16 cellular contexts compared by ENCODE assay signal in genomic region chr10:100342627-100342972, GRCh38. TPM values are rescaled to one million over a fixed set of nuclear protein-coding genes. Genes with fewer than 3 reads are reported as not detected.
DNase-seq lines count a peak whose midpoint lies in the region; ATAC-seq and TF ChIP-seq lines count a peak whose summit lies in the region.
"Had no signal": no experiment of that assay in that cellular context is flagged by ENCODE, and none has a peak within 500 bp of the region (broad histone marks: within the 10 kb centered on the region; RNA-seq: fewer than 3 reads in every experiment).

No MANE protein-coding gene starts in this region.

- H3K18ac ChIP-seq in IMR-90 (ENCODE audit: low read depth, low read length) = no peak overlapping the region

- peaks cover 21% of the 10 kb centered on the region for H3K9me3 Mint-ChIP-seq in glutamatergic neuron (ENCODE audit: unreplicated experiment)

- H3K9me1 ChIP-seq in IMR-90 (ENCODE audit: insufficient read depth, low read length) = peaks cover 5% of the 10 kb centered on the region

- no peak overlapping the region for H3K56ac ChIP-seq in IMR-90 (ENCODE audit: extremely low read depth, insufficient read depth, low read length)

- H4K5ac ChIP-seq in IMR-90 (ENCODE audit: low read depth, low read length) = no peak overlapping the region

- BruUV-seq in IMR-90 (replicated peaks; lab: Mats Ljungman, UMichigan) = no TSS peak

- POLR2A ChIA-PET in IMR-90 (lab: Charles Lee; ENCODE audit: unreplicated experiment) = no interaction called here

- H3K79me1 ChIP-seq in IMR-90 (ENCODE audit: low read depth in 1 of 2, low read length in 2 of 2) = peaks cover 0 to 4% of the 10 kb centered on the region in 2 experiments; a peak in 3 of 4 replicates

- no peak overlapping the region for H4K91ac ChIP-seq in IMR-90 (ENCODE audit: insufficient read depth, low read depth, low read length)

- H3K36me3 ChIP-seq in IMR-90 (ENCODE audit: control insufficient read depth, insufficient read depth, low read length) = no peaks in the 10 kb centered on the region
- H3K36me3 ChIP-seq: HAP-1, right atrium auricular region, stomach, vagina had no signal

- H3K36me3 Mint-ChIP-seq in glutamatergic neuron (ENCODE audit: unreplicated experiment) = no peaks in the 10 kb centered on the region

- no peak overlapping the region for H3K4me3 ChIP-seq in IMR-90 (ENCODE audit: insufficient read depth, low read depth, low read length)
- H3K4me3 ChIP-seq: coronary artery, HAP-1, right atrium auricular region, stomach, vagina had no signal

- TF ChIP-seq POLR2A in IMR-90 (IDR thresholded peaks at IDR 0.05; ENCODE audit: low read depth, low read length) = no peak

- intact Hi-C loops in IMR-90 (cut with micrococcal nuclease) = loop anchor here (1.0 kb wide), 2 partner anchors 91 to 176 kb away; no protein-coding TSS in a partner anchor

- TF ChIP-seq RAD21 in IMR-90 (IDR thresholded peaks at IDR 0.05; ENCODE audit: low read length) = no peak

- 0% methylated on average over 1 of the region's 7 CpGs; no CpG with 5 or more reads in 1 of the 2 experiments for WGBS in IMR-90 (ENCODE audit: extremely low coverage in 2 of 2, insufficient read length in 1 of 2), 2 experiments

- no peaks in the 10 kb centered on the region; the same call in 1 of the 2 replicates for H4K20me1 ChIP-seq in IMR-90 (ENCODE audit: insufficient read depth, low read length)

- H2AFZ ChIP-seq in IMR-90 (replicated peaks; ENCODE audit: low read length, poor library complexity) = no peak overlapping the region

- H3K4ac ChIP-seq in IMR-90 (ENCODE audit: low read depth, low read length) = no peak overlapping the region

- H3K4me3 Mint-ChIP-seq in glutamatergic neuron (ENCODE audit: unreplicated experiment) = no peak overlapping the region

- in situ Hi-C loops in IMR-90 (cut with MboI; ENCODE audit: low sequenced_read_pairs) = loop anchor here (5.0 to 25.0 kb wide), 3 partner anchors 90 to 545 kb away; no protein-coding TSS in a partner anchor

- no peak overlapping the region for H3K14ac ChIP-seq in IMR-90 (replicated peaks; ENCODE audit: low read depth, low read length)

- H3K27me3 Mint-ChIP-seq in glutamatergic neuron (ENCODE audit: unreplicated experiment) = peaks cover 17% of the 10 kb centered on the region

- H3K4me1 Mint-ChIP-seq in glutamatergic neuron (ENCODE audit: low read depth, unreplicated experiment) = peaks cover 31% of the 10 kb centered on the region

- H2AK5ac ChIP-seq in IMR-90 (ENCODE audit: low read depth, low read length) = peak overlapping the region; percentile 10; the same call in 1 of the 2 replicates

- CTCF ChIA-PET in IMR-90 (lab: Yijun Ruan, JAX) = interaction anchor here (0.6 to 2.3 kb wide), 4 partner anchors 67 to 96 kb away, joined by 5 to 19 read pairs (median 6); no protein-coding TSS in a partner anchor

- TF ChIP-seq CTCF in IMR-90 (conservative IDR thresholded peaks at IDR 0.05; ENCODE audit: low read depth, low read length) = no peak
- TF ChIP-seq CTCF in VCaP (conservative IDR thresholded peaks at IDR 0.05) = peak; percentile 42
- no peak for TF ChIP-seq CTCF in glutamatergic neuron (IDR thresholded peaks at IDR 0.05; ENCODE audit: partially characterized antibody, unreplicated experiment)

- H2AK9ac ChIP-seq in IMR-90 (replicated peaks; ENCODE audit: low read depth, low read length, poor library complexity) = no peak overlapping the region

- H3K4me2 ChIP-seq in IMR-90 (ENCODE audit: low read depth, low read length) = no peak overlapping the region

- ATAC-seq in IMR-90 (ENCODE audit: low read depth) (no peak), HG02840 (IDR thresholded peaks at IDR 0.05; ENCODE audit: low FRiP score, unreplicated experiment) (no peak)

- H3K27ac ChIP-seq in IMR-90 (ENCODE audit: insufficient read depth, low read length) (no peak overlapping the region), VCaP (peak overlapping the region; percentile 64), substantia nigra (ENCODE audit: low read depth, low read length, poor library complexity, severe bottlenecking) (peak overlapping the region; percentile 86)
- H3K27ac ChIP-seq: coronary artery, right atrium auricular region, stomach, vagina had no signal

- H2BK120ac ChIP-seq in IMR-90 (ENCODE audit: low read depth, low read length) = peak overlapping the region; percentile 6; the same call in 1 of the 2 replicates

- H3K27ac Mint-ChIP-seq in glutamatergic neuron (ENCODE audit: unreplicated experiment) = peak overlapping the region; percentile 81

- H2BK15ac ChIP-seq in IMR-90 (ENCODE audit: low read depth, low read length) = no peak overlapping the region

- H3K4me1 ChIP-seq in IMR-90 (ENCODE audit: control insufficient read depth, insufficient read depth, low read length) = peaks cover 14% of the 10 kb centered on the region
- H3K4me1 ChIP-seq: BE2C had no signal

- dilution Hi-C loops in IMR-90 (cut with HindIII; ENCODE audit: low sequenced_read_pairs, unreplicated experiment) = no loop called here

- H3K9me3 ChIP-seq in IMR-90 (ENCODE audit: control insufficient read depth, insufficient read depth, low read length) = no peaks in the 10 kb centered on the region
- H3K9me3 ChIP-seq: BE2C, HAP-1, right atrium auricular region, stomach, vagina had no signal

- H2BK20ac ChIP-seq in IMR-90 (ENCODE audit: low read depth, low read length) = no peak overlapping the region; the same call in 1 of the 2 replicates

- H3K23ac ChIP-seq in IMR-90 (ENCODE audit: low read depth, low read length) = no peak overlapping the region

- no peak overlapping the region for H4K8ac ChIP-seq in IMR-90 (ENCODE audit: low read depth in 2 of 2, low read length in 2 of 2)

- peaks cover 7% of the 10 kb centered on the region for H3K27me3 ChIP-seq in IMR-90 (ENCODE audit: control insufficient read depth, insufficient read depth, low read length)
- H3K27me3 ChIP-seq: BE2C, right atrium auricular region, vagina had no signal

- no peak overlapping the region for H3K9ac ChIP-seq in IMR-90 (ENCODE audit: low read depth, low read length)

- no peak overlapping the region for H2BK5ac ChIP-seq in IMR-90 (ENCODE audit: low read depth, low read length, poor library complexity, severe bottlenecking)

- DNase-seq in IMR-90 (no peak), glutamatergic neuron (no peak), substantia nigra (lab: John Stamatoyannopoulos, UW) (no peak), H4 (ENCODE audit: low spot score) (no peak), NCI-H1694 treated with DMSO at 0.1 percent for 48 hours (lab: John Stamatoyannopoulos, UW) (no peak)
- DNase-seq: NCI-H2171 had no signal

TF ChIP-seq in IMR-90, 13 proteins besides CTCF, POLR2A, EP300 and RAD21:
- no peak for TF ChIP-seq SMC3 (IDR thresholded peaks at IDR 0.05; ENCODE audit: low read depth, low read length)
- no peak for TF ChIP-seq CHD1 (IDR thresholded peaks at IDR 0.05; ENCODE audit: low read depth, low read length)
- no peak for TF ChIP-seq MXI1 (IDR thresholded peaks at IDR 0.05; ENCODE audit: borderline replicate concordance, low read depth, low read length)
- no peak for TF ChIP-seq ELK1 (IDR thresholded peaks at IDR 0.05; ENCODE audit: borderline replicate concordance, low read depth, low read length)
- TF ChIP-seq MAFK (IDR thresholded peaks at IDR 0.05; ENCODE audit: low read depth, low read length) = no peak
- no peak for TF ChIP-seq NFE2L2 (IDR thresholded peaks at IDR 0.05; ENCODE audit: low read depth, low read length)
- TF ChIP-seq MAZ (IDR thresholded peaks at IDR 0.05; ENCODE audit: borderline replicate concordance, low read depth, low read length) = no peak
- no peak for TF ChIP-seq CEBPB (IDR thresholded peaks at IDR 0.05; ENCODE audit: low read depth, low read length)
- TF ChIP-seq BHLHE40 (IDR thresholded peaks at IDR 0.05; ENCODE audit: low read depth, low read length) = no peak

RNA-seq across cellular contexts. Expression of gene SCD, which starts 4.4 kb away (rescaled TPM):
- total RNA-seq in IMR-90 (2012; rRNA removed) (49.2 and 50.7 TPM in 2 replicates), glutamatergic neuron (ENCODE audit: unreplicated experiment) (589 TPM)
- 56.6 and 65.1 TPM in 2 replicates for polyA plus RNA-seq in IMR-90 (2012; rRNA removed)
- polyA plus RNA-seq in IMR-90 (2012; cell fraction: cytosol; rRNA removed) = 31.2 and 34.4 TPM in 2 replicates
- polyA plus RNA-seq in IMR-90 (2012; cell fraction: nucleus; rRNA removed; ENCODE audit: low replicate concordance) = 9.7 and 25.2 TPM in 2 replicates
- 458 and 512 TPM in 2 replicates for total RNA-seq in H4 (2014; rRNA removed; shearing (Covaris generic))

RNA-seq across cellular contexts. Expression of gene PKD2L1, which starts 12.6 kb away (rescaled TPM):
- total RNA-seq in IMR-90 (2012; rRNA removed) = not detected in 2 replicates
- polyA plus RNA-seq in IMR-90 (2012; rRNA removed) = not detected in 2 replicates
- polyA plus RNA-seq in IMR-90 (2012; cell fraction: cytosol; rRNA removed) = not detected in 2 replicates
- polyA plus RNA-seq in IMR-90 (2012; cell fraction: nucleus; rRNA removed; ENCODE audit: low replicate concordance) = not detected in 2 replicates
- 0.44 TPM for total RNA-seq in glutamatergic neuron (ENCODE audit: unreplicated experiment)
- not detected in 2 replicates for total RNA-seq in H4 (2014; rRNA removed; shearing (Covaris generic))
- total RNA-seq: fibroblast of villous mesenchyme, LHCN-M2, right atrium auricular region, vagina had no signal

RNA-seq across cellular contexts. Expression of gene BLOC1S2, which starts 56.1 kb away (rescaled TPM):
- total RNA-seq in IMR-90 (2012; rRNA removed) = 26.0 and 49.4 TPM in 2 replicates
- 24.3 and 28.9 TPM in 2 replicates for polyA plus RNA-seq in IMR-90 (2012; rRNA removed)
- polyA plus RNA-seq in IMR-90 (2012; cell fraction: cytosol; rRNA removed) = 14.4 and 15.8 TPM in 2 replicates
- 3.7 and 14.4 TPM in 2 replicates for polyA plus RNA-seq in IMR-90 (2012; cell fraction: nucleus; rRNA removed; ENCODE audit: low replicate concordance)
- 82.9 TPM for total RNA-seq in glutamatergic neuron (ENCODE audit: unreplicated experiment)
- total RNA-seq in H4 (2014; rRNA removed; shearing (Covaris generic)) = 55.2 and 99.9 TPM in 2 replicates
